ENCODE assay signal across 27 cellular contexts in the genomic region with DNA sequence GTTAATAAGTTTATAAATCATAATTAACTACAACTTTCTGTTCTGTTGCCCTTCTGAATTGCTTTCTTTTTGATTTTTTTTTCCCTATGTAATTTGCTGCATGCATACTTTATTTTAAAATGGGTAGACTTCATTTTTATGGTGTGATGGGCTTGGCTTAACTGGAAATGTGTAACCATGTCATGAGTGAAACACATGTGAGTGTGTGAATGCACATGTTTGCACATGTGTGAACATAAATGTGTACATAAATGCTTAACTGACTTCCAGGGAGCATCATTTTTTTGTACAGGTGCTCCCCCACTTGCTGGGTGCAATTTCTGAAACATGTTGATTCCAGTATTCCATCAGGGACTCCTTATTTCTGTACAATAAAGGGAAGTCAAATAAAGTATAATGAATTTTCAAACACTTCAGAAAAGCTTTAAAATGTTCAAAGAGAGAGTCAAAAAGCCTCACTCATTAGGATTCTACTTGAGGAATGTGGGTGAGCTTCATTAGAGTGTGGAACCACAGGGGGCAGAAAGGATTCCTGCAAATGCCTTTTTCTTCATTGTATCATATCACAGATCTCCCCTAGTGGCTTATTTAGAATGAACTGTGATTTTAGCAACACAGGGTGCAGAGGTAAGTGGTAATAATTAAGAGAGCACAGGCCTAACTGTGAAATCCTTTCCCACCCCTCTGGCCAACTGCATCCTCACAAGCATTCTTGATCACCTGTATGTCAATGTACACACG. TPM values are rescaled to one million over a fixed set of nuclear protein-coding genes. Genes with fewer than 3 reads are reported as not detected.
"Had no signal": no experiment of that assay in that cellular context is flagged by ENCODE, and none has a peak within 500 bp of the region (broad histone marks: within the 10 kb centered on the region; RNA-seq: fewer than 3 reads in every experiment).

No MANE protein-coding gene starts in this region.

- H3K9me3 ChIP-seq: gastrocnemius medialis, heart left ventricle, left ventricle myocardium inferior, lower lobe of right lung, ovary, psoas muscle, suprapubic skin, transverse colon, upper lobe of right lung, uterus had no signal

- H3K27me3 ChIP-seq: gastrocnemius medialis, heart left ventricle, hepatocyte, ovary, suprapubic skin, transverse colon, upper lobe of right lung, uterus had no signal

- H3K36me3 Mint-ChIP-seq: memory B cell; naive thymus-derived CD4-positive, alpha-beta T cell had no signal

- H3K36me3 ChIP-seq: gastrocnemius medialis, heart left ventricle, left ventricle myocardium inferior, lower lobe of right lung, ovary, suprapubic skin, transverse colon, upper lobe of right lung, uterus had no signal

- H3K4me1 Mint-ChIP-seq: memory B cell; naive thymus-derived CD4-positive, alpha-beta T cell; stimulated activated naive CD8-positive, alpha-beta T cell treated with anti-CD3 and anti-CD28 coated beads, Interleukin-15, amount 100 ng/mL, for 72 hours had no signal

- H3K27ac ChIP-seq: gastrocnemius medialis, heart left ventricle, hepatocyte, left ventricle myocardium inferior, lower lobe of right lung, ovary, psoas muscle, suprapubic skin, transverse colon, upper lobe of right lung, uterus had no signal

- ATAC-seq: effector memory CD8-positive, alpha-beta T cell; gastrocnemius medialis; heart left ventricle; left colon; lower lobe of right lung; naive thymus-derived CD4-positive, alpha-beta T cell; psoas muscle; right cardiac atrium; stimulated activated naive CD8-positive, alpha-beta T cell treated with anti-CD3 and anti-CD28 coated beads, Interleukin-15, amount 100 ng/mL, for 72 hours; upper lobe of right lung had no signal

- H3K27me3 Mint-ChIP-seq: effector memory CD8-positive, alpha-beta T cell; memory B cell; naive thymus-derived CD4-positive, alpha-beta T cell; stimulated activated naive CD8-positive, alpha-beta T cell treated with anti-CD3 and anti-CD28 coated beads, Interleukin-15, amount 100 ng/mL, for 72 hours had no signal

- H3K9me3 Mint-ChIP-seq: nephron had no signal

- H3K4me3 Mint-ChIP-seq: effector memory CD8-positive, alpha-beta T cell; memory B cell; naive thymus-derived CD4-positive, alpha-beta T cell; nephron; stimulated activated naive CD8-positive, alpha-beta T cell treated with anti-CD3 and anti-CD28 coated beads, Interleukin-15, amount 100 ng/mL, for 72 hours had no signal

- H3K27ac Mint-ChIP-seq: effector memory CD8-positive, alpha-beta T cell; memory B cell; naive thymus-derived CD4-positive, alpha-beta T cell; stimulated activated naive CD8-positive, alpha-beta T cell treated with anti-CD3 and anti-CD28 coated beads, Interleukin-15, amount 100 ng/mL, for 72 hours had no signal

- H3K4me1 ChIP-seq: gastrocnemius medialis, heart left ventricle, left ventricle myocardium inferior, lower lobe of right lung, psoas muscle, suprapubic skin, transverse colon, upper lobe of right lung, uterus had no signal

- H3K4me3 ChIP-seq: gastrocnemius medialis, heart left ventricle, hepatocyte, left ventricle myocardium inferior, lower lobe of right lung, ovary, psoas muscle, suprapubic skin, transverse colon, upper lobe of right lung, uterus had no signal

- DNase-seq: cortex of kidney; effector memory CD8-positive, alpha-beta T cell; gastrocnemius medialis; heart left ventricle; left colon; left ventricle myocardium inferior; lower lobe of right lung; midbrain; naive thymus-derived CD4-positive, alpha-beta T cell; occipital lobe; ovary; posterior cingulate gyrus; psoas muscle; small intestine; stimulated activated CD4-positive, alpha-beta T cell treated with anti-CD3 and anti-CD28 coated beads, Interleukin-1b, Interleukin-23, amount 100 ng/mL, for 48 hours; stimulated activated CD4-positive, alpha-beta T cell treated with anti-CD3 and anti-CD28 coated beads, Interleukin-4, amount 100 ng/mL, for 1 hour; stimulated activated CD8-positive, alpha-beta memory T cell treated with anti-CD3 and anti-CD28 coated beads, Interleukin-4, amount 100 ng/mL, for 48 hours; stimulated activated naive CD4-positive, alpha-beta T cell; stimulated activated naive CD8-positive, alpha-beta T cell treated with anti-CD3 and anti-CD28 coated beads, Interleukin-15, amount 100 ng/mL, for 72 hours; transverse colon; upper lobe of right lung; uterus had no signal

RNA-seq across cellular contexts. Expression of gene CDH11, which starts 31.7 kb away (rescaled TPM):
- total RNA-seq: naive thymus-derived CD4-positive, alpha-beta T cell had no signal
- polyA plus RNA-seq: naive thymus-derived CD4-positive, alpha-beta T cell had no signal
